In the genomic region with DNA sequence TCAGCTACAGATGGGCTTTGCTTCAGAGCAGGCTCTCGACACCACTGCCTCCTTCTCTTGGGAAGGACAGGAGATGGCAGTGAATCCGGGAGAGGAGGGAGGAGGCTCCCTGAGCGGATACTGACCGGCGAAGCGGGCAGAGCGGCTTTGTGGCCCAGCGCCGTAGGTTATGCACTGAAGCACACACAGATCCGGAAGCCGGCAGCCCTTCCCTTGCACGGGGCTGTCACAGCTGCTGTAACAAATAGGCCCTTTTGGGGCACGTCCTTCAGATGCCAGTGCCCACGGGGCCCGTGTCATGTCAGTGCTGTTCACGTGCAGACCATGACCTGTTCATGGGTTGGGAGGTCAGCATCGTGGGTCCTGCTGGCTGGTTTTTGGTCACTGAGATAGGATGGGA, we compare ENCODE assay signal across 15 cellular contexts.
A peak's percentile ranks its signal among the peaks of the same experiment; 100 is the strongest.
DNase-seq lines count a peak whose midpoint lies in the region; ATAC-seq, FAIRE-seq and TF ChIP-seq lines count a peak whose summit lies in the region.
"Had no signal": no experiment of that assay in that cellular context is flagged by ENCODE, and none has a peak within 500 bp of the region (broad histone marks: within the 10 kb centered on the region; RNA-seq: fewer than 3 reads in every experiment).

No MANE protein-coding gene starts in this region.

- 95% methylated on average over 17 of the region's 17 CpGs; no CpG with 5 or more reads in 1 of the 2 donors for WGBS in transverse colon (ENCODE audit: low coverage in 1 of 2), 2 donors

- in situ Hi-C loops in transverse colon (cut with MboI; ENCODE audit: low pct_ligation_motif_present in 1 of 4, low pct_unique_long_range_greater_than_20kb in 1 of 4, low sequenced_read_pairs in 3 of 4), result no loop called here

- ATAC-seq in left ventricle myocardium superior, result no peak

- H3K9me3 ChIP-seq in right atrium auricular region (no peaks in the 10 kb centered on the region), kidney (ENCODE audit: control insufficient read depth in 1 of 2, low read length in 2 of 2) (no peaks in the 10 kb centered on the region), transverse colon (no peaks in the 10 kb centered on the region)
- H3K9me3 ChIP-seq: MG63, pancreas had no signal

- H3K4me1 ChIP-seq in right atrium auricular region (no peaks in the 10 kb centered on the region), kidney (ENCODE audit: control insufficient read depth in 1 of 2, insufficient read depth in 1 of 2, low read depth in 1 of 2, low read length in 2 of 2) (no peaks in the 10 kb centered on the region), transverse colon (peaks cover 0 to 18% (median 13%) of the 10 kb centered on the region in 4 donors)

- H3K9ac ChIP-seq in kidney (ENCODE audit: low read length in 2 of 2), result no peak overlapping the region

- intact Hi-C loops in left ventricle myocardium superior (cut with micrococcal nuclease) (no loop called here), kidney (cut with DNase I) (no loop called here), transverse colon (cut with DNase I; ENCODE audit: low total_unique reads) (no loop called here)

- H3K27ac ChIP-seq in right atrium auricular region (no peak overlapping the region), kidney (ENCODE audit: low read depth in 2 of 2, low read length in 2 of 2) (no peak overlapping the region), transverse colon (peak overlapping the region; percentile 58 to 78 (median 62))
- H3K27ac ChIP-seq: pancreas had no signal

- peak; percentile 12 for DNase-seq in left ventricle myocardium superior
- DNase-seq in right atrium auricular region (ENCODE audit: low spot score), result no peak
- peak; percentile 31 for DNase-seq in activated CD4-positive, CD25-positive, alpha-beta regulatory T cell treated with anti-CD3 and anti-CD28 coated beads, Interleukin-2, amount 50 U/mL, for 72 hours
- peak; percentile 36 for DNase-seq in kidney
- DNase-seq in transverse colon, result no peak
- no peak for DNase-seq in AG20443 (ENCODE audit: low spot score)
- DNase-seq in HuH-7 (ENCODE audit: low spot score), result no peak
- DNase-seq in nucleus accumbens (lab: John Stamatoyannopoulos, UW), result no peak
- DNase-seq: AML-193, MG63, midbrain, NCI-H2029, NCI-H526, RPMI8226 had no signal

- H3K27me3 ChIP-seq in right atrium auricular region (no peaks in the 10 kb centered on the region), transverse colon (no peaks in the 10 kb centered on the region)
- H3K27me3 ChIP-seq: MG63, pancreas had no signal

- no peak for TF ChIP-seq EP300 in transverse colon (IDR thresholded peaks at IDR 0.05; ENCODE audit: low read depth)

- H3K36me3 ChIP-seq in right atrium auricular region (peaks cover 26% of the 10 kb centered on the region), kidney (ENCODE audit: control insufficient read depth in 1 of 2, insufficient read depth in 2 of 2, low read length in 2 of 2) (peaks cover 0 to 3% of the 10 kb centered on the region in 2 donors), transverse colon (no peaks in the 10 kb centered on the region)
- H3K36me3 ChIP-seq: pancreas had no signal

- no peak overlapping the region for H3K4me3 ChIP-seq in right atrium auricular region
- H3K4me3 ChIP-seq in kidney (ENCODE audit: low read length in 2 of 2), result no peak overlapping the region
- no peak overlapping the region for H3K4me3 ChIP-seq in transverse colon
- H3K4me3 ChIP-seq: MG63, pancreas had no signal

- TF ChIP-seq POLR2A in transverse colon (IDR thresholded peaks at IDR 0.05), result no peak

- no peak for FAIRE-seq in kidney (lab: Jason Lieb, UNC)
- FAIRE-seq: pancreas had no signal

- TF ChIP-seq CTCF in right atrium auricular region (IDR thresholded peaks at IDR 0.05) (no peak), kidney (IDR thresholded peaks at IDR 0.05; ENCODE audit: borderline replicate concordance, extremely low read depth, insufficient read depth) (no peak), transverse colon (IDR thresholded peaks at IDR 0.05) (no peak)

Comparison
In these comparisons a context has a peak if more than half of its experiments do, and no peak if none do; other contexts are left out.
1. DNase-seq: peak in left ventricle myocardium superior (single experiment), activated CD4-positive, CD25-positive, alpha-beta regulatory T cell treated with anti-CD3 and anti-CD28 coated beads, Interleukin-2, amount 50 U/mL, for 72 hours (single experiment) and kidney (single experiment); none in right atrium auricular region (single experiment), transverse colon (single experiment), AG20443 (single experiment), HuH-7 (single experiment) and nucleus accumbens (0 of 56).
2. H3K27ac ChIP-seq: peak in transverse colon (4 of 4); none in right atrium auricular region (0 of 2) and kidney (0 of 2).